Comparison of ENCODE assay signal across 14 cellular contexts in genomic region chr14:52075371-52075770, GRCh38. TPM values are rescaled to one million over a fixed set of nuclear protein-coding genes. Genes with fewer than 3 reads are reported as not detected.
A peak's percentile ranks its signal among the peaks of the same experiment; 100 is the strongest.
DNase-seq lines count a peak whose midpoint lies in the region; ATAC-seq and TF ChIP-seq lines count a peak whose summit lies in the region.
"Had no signal": no experiment of that assay in that cellular context is flagged by ENCODE, and none has a peak within 500 bp of the region (broad histone marks: within the 10 kb centered on the region; RNA-seq: fewer than 3 reads in every experiment).

No MANE protein-coding gene starts in this region.

- peak overlapping the region; percentile 93 for H3K18ac ChIP-seq in IMR-90 (ENCODE audit: low read depth, low read length)

- H3K79me1 ChIP-seq in IMR-90 (ENCODE audit: low read depth in 1 of 2, low read length in 2 of 2): peaks cover 6 to 45% of the 10 kb centered on the region in 2 experiments; a peak in 3 of 4 replicates

- ATAC-seq in IMR-90 (ENCODE audit: low read depth) (no peak), GM18870 (IDR thresholded peaks at IDR 0.05; ENCODE audit: unreplicated experiment) (no peak), GM21723 (IDR thresholded peaks at IDR 0.05; ENCODE audit: unreplicated experiment) (no peak)
- ATAC-seq: A549; CD8-positive, alpha-beta T cell had no signal

- BruUV-seq in IMR-90 (replicated peaks; lab: Mats Ljungman, UMichigan): no TSS peak

- WGBS in IMR-90 (ENCODE audit: extremely low coverage in 2 of 2, insufficient read length in 1 of 2), 2 experiments: 100% methylated on average over 1 of the region's 4 CpGs; no CpG with 5 or more reads in 1 of the 2 experiments
- WGBS in esophagus muscularis mucosa: 97% methylated on average over 4 of the region's 4 CpGs

- H2AK5ac ChIP-seq in IMR-90 (ENCODE audit: low read depth, low read length): peak overlapping the region; percentile 88

- H3K36me3 ChIP-seq in ACC112 (ENCODE audit: insufficient read depth, low read length): no peaks in the 10 kb centered on the region
- H3K36me3 ChIP-seq in IMR-90 (ENCODE audit: control insufficient read depth, insufficient read depth, low read length): no peaks in the 10 kb centered on the region
- H3K36me3 ChIP-seq in esophagus muscularis mucosa: no peaks in the 10 kb centered on the region
- no peaks in the 10 kb centered on the region for H3K36me3 ChIP-seq in osteoblast (ENCODE audit: insufficient read depth, low read length)

- peak overlapping the region; percentile 95 for H2BK120ac ChIP-seq in IMR-90 (ENCODE audit: low read depth, low read length)

- dilution Hi-C loops in IMR-90 (cut with HindIII; ENCODE audit: low sequenced_read_pairs, unreplicated experiment): no loop called here

- H3K4me3 Mint-ChIP-seq in immature natural killer cell: no peak overlapping the region
- H3K4me3 Mint-ChIP-seq: CD8-positive, alpha-beta T cell; H9 had no signal

- in situ Hi-C loops in IMR-90 (cut with MboI; ENCODE audit: low sequenced_read_pairs): no loop called here

- peak overlapping the region; percentile 75 for H2BK5ac ChIP-seq in IMR-90 (ENCODE audit: low read depth, low read length, poor library complexity, severe bottlenecking)

- peaks cover 32% of the 10 kb centered on the region for H3K9me1 ChIP-seq in IMR-90 (ENCODE audit: insufficient read depth, low read length)

- CTCF ChIA-PET in IMR-90 (lab: Yijun Ruan, JAX): no interaction called here

- no peaks in the 10 kb centered on the region for H3K9me3 Mint-ChIP-seq in immature natural killer cell
- H3K9me3 Mint-ChIP-seq: CD8-positive, alpha-beta T cell; H9 had no signal

- H3K23ac ChIP-seq in IMR-90 (ENCODE audit: low read depth, low read length): peak overlapping the region; percentile 58; the same call in 1 of the 2 replicates

- peak overlapping the region; percentile 79 for H4K91ac ChIP-seq in IMR-90 (ENCODE audit: insufficient read depth, low read depth, low read length)

- no peak overlapping the region for H3K27ac Mint-ChIP-seq in immature natural killer cell
- H3K27ac Mint-ChIP-seq: CD8-positive, alpha-beta T cell; H9 had no signal

- peak overlapping the region; percentile 84 for H2BK20ac ChIP-seq in IMR-90 (ENCODE audit: low read depth, low read length)

- H3K14ac ChIP-seq in IMR-90 (replicated peaks; ENCODE audit: low read depth, low read length): peak overlapping the region; percentile 79

- no peak for TF ChIP-seq EP300 in esophagus muscularis mucosa (IDR thresholded peaks at IDR 0.05)

- H3K9me3 ChIP-seq in IMR-90 (ENCODE audit: control insufficient read depth, insufficient read depth, low read length) (no peaks in the 10 kb centered on the region), esophagus muscularis mucosa (no peaks in the 10 kb centered on the region), osteoblast (ENCODE audit: low read depth, low read length) (no peaks in the 10 kb centered on the region)
- H3K9me3 ChIP-seq: A549 had no signal

- TF ChIP-seq CTCF in IMR-90 (conservative IDR thresholded peaks at IDR 0.05; ENCODE audit: low read depth, low read length) (no peak), esophagus muscularis mucosa (IDR thresholded peaks at IDR 0.05) (no peak), osteoblast (IDR thresholded peaks at IDR 0.05; ENCODE audit: extremely low read depth, low read depth, low read length) (no peak)

- H3K79me2 ChIP-seq in ACC112 (ENCODE audit: control insufficient read depth, insufficient read depth, low read length, unreplicated experiment) (no peaks in the 10 kb centered on the region), osteoblast (ENCODE audit: insufficient read depth, low read length) (no peaks in the 10 kb centered on the region)

- H4K5ac ChIP-seq in IMR-90 (ENCODE audit: low read depth, low read length): peak overlapping the region; percentile 25; the same call in 1 of the 2 replicates

- TF ChIP-seq POLR2A in IMR-90 (IDR thresholded peaks at IDR 0.05; ENCODE audit: low read depth, low read length) (no peak), esophagus muscularis mucosa (IDR thresholded peaks at IDR 0.05; ENCODE audit: low read depth) (no peak)

- no peaks in the 10 kb centered on the region for H3K27me3 ChIP-seq in ACC112 (ENCODE audit: insufficient read depth, low read length)
- no peaks in the 10 kb centered on the region for H3K27me3 ChIP-seq in IMR-90 (ENCODE audit: control insufficient read depth, insufficient read depth, low read length)
- H3K27me3 ChIP-seq in esophagus muscularis mucosa: no peaks in the 10 kb centered on the region
- H3K27me3 ChIP-seq in osteoblast (ENCODE audit: insufficient read depth, low read length): no peaks in the 10 kb centered on the region

- H4K8ac ChIP-seq in IMR-90 (ENCODE audit: low read depth in 2 of 2, low read length in 2 of 2): peak overlapping the region; percentile 16 to 71; a peak in 3 of 4 replicates

- peak overlapping the region; percentile 99 for H3K27ac ChIP-seq in ACC112 (ENCODE audit: low read depth, low read length)
- peak overlapping the region; percentile 4; the same call in 1 of the 2 replicates for H3K27ac ChIP-seq in IMR-90 (ENCODE audit: insufficient read depth, low read length)
- H3K27ac ChIP-seq in esophagus muscularis mucosa (replicated peaks in 1 of 4): no peak overlapping the region
- peak overlapping the region; percentile 96 for H3K27ac ChIP-seq in osteoblast (ENCODE audit: low read depth, low read length)
- H3K27ac ChIP-seq: 22Rv1, A549 had no signal

- H3K4me1 ChIP-seq in ACC112 (ENCODE audit: control insufficient read depth, insufficient read depth, low read length, unreplicated experiment) (peaks cover 94% of the 10 kb centered on the region), IMR-90 (ENCODE audit: control insufficient read depth, insufficient read depth, low read length) (peaks cover 43% of the 10 kb centered on the region), esophagus muscularis mucosa (peaks cover 0 to 15% (median 12%) of the 10 kb centered on the region in 4 donors), osteoblast (ENCODE audit: insufficient read depth, low read length) (peaks cover 83% of the 10 kb centered on the region)

- TF ChIP-seq RAD21 in IMR-90 (IDR thresholded peaks at IDR 0.05; ENCODE audit: low read length): no peak

- no peak overlapping the region for H3K4me2 ChIP-seq in IMR-90 (ENCODE audit: low read depth, low read length)
- no peak overlapping the region for H3K4me2 ChIP-seq in osteoblast (ENCODE audit: insufficient read depth, low read length)
- H3K4me2 ChIP-seq: A549; BLaER1 treated with 17β-estradiol and CSF1 and Interleukin-3, amounts not matched to agents 10 nM and 100 nM had no signal

- no peak overlapping the region for H3K4me3 ChIP-seq in ACC112 (ENCODE audit: low read depth, low read length)
- no peak overlapping the region for H3K4me3 ChIP-seq in IMR-90 (ENCODE audit: insufficient read depth, low read depth, low read length)
- H3K4me3 ChIP-seq in esophagus muscularis mucosa: no peak overlapping the region
- no peak overlapping the region for H3K4me3 ChIP-seq in osteoblast (ENCODE audit: insufficient read depth, low read length)
- H3K4me3 ChIP-seq: A549 had no signal

- H2AFZ ChIP-seq in ACC112 (ENCODE audit: low read length, unreplicated experiment) (no peak overlapping the region), IMR-90 (replicated peaks; ENCODE audit: low read length, poor library complexity) (peak overlapping the region; percentile 19), osteoblast (ENCODE audit: low read length) (no peak overlapping the region)

- peak overlapping the region; percentile 88 for H3K4ac ChIP-seq in IMR-90 (ENCODE audit: low read depth, low read length)

- H3K56ac ChIP-seq in IMR-90 (ENCODE audit: extremely low read depth, insufficient read depth, low read length): no peak overlapping the region

- peaks cover 0 to 2% of the 10 kb centered on the region in 2 donors for H3K4me1 Mint-ChIP-seq in immature natural killer cell

- intact Hi-C loops in IMR-90 (cut with micrococcal nuclease): no loop called here
- intact Hi-C loops in esophagus muscularis mucosa (cut with DNase I): no loop called here

- no peaks in the 10 kb centered on the region for H3K36me3 Mint-ChIP-seq in immature natural killer cell
- H3K36me3 Mint-ChIP-seq: CD8-positive, alpha-beta T cell had no signal

- 0 out of 2 replicates have a peak overlapping the region, but pooled peaks have one; percentile 12 for H3K9ac ChIP-seq in IMR-90 (ENCODE audit: low read depth, low read length)
- H3K9ac ChIP-seq: BLaER1 treated with 17β-estradiol and CSF1 and Interleukin-3, amounts not matched to agents 10 nM and 100 nM had no signal

- POLR2A ChIA-PET in IMR-90 (lab: Charles Lee; ENCODE audit: unreplicated experiment): no interaction called here

- peaks cover 0 to 15% (median 5%) of the 10 kb centered on the region in 3 donors for H3K27me3 Mint-ChIP-seq in immature natural killer cell (ENCODE audit: low read depth in 3 of 3)

- peak overlapping the region; percentile 93 for H2BK15ac ChIP-seq in IMR-90 (ENCODE audit: low read depth, low read length)

- no peaks in the 10 kb centered on the region for H4K20me1 ChIP-seq in IMR-90 (ENCODE audit: insufficient read depth, low read length)
- no peaks in the 10 kb centered on the region for H4K20me1 ChIP-seq in osteoblast (ENCODE audit: insufficient read depth, low read length)
- H4K20me1 ChIP-seq: BLaER1 treated with 17β-estradiol and CSF1 and Interleukin-3, amounts not matched to agents 10 nM and 100 nM had no signal

- DNase-seq in IMR-90: no peak
- DNase-seq in esophagus muscularis mucosa (ENCODE audit: extremely low spot score): peak; percentile 90
- DNase-seq in osteoblast (ENCODE audit: insufficient read length, low spot score, missing footprints): no peak
- no peak for DNase-seq in immature natural killer cell
- no peak for DNase-seq in NCI-H1417 treated with DMSO at 0.1 percent for 48 hours (lab: John Stamatoyannopoulos, UW)
- DNase-seq: CD8-positive, alpha-beta T cell; DMS 273 treated with DMSO at 0.1 percent for 48 hours; H9 had no signal

- peak overlapping the region; percentile 50 for H2AK9ac ChIP-seq in IMR-90 (replicated peaks; ENCODE audit: low read depth, low read length, poor library complexity)

TF ChIP-seq in IMR-90, 13 proteins besides CTCF, POLR2A, EP300 and RAD21 (continues in another document):
- no peak for TF ChIP-seq MAZ (IDR thresholded peaks at IDR 0.05; ENCODE audit: borderline replicate concordance, low read depth, low read length)
- no peak for TF ChIP-seq BHLHE40 (IDR thresholded peaks at IDR 0.05; ENCODE audit: low read depth, low read length)

RNA-seq across cellular contexts. Expression of gene NID2, which starts 6.5 kb away (rescaled TPM):
- total RNA-seq in IMR-90 (2012; rRNA removed) (101 and 102 TPM in 2 replicates), esophagus muscularis mucosa (10 to 100 TPM; 40.4 to 77.2 (median 57.5) TPM), osteoblast (138 and 141 TPM in 2 replicates)
- polyA plus RNA-seq in IMR-90 (2012; rRNA removed) (278 and 303 TPM in 2 replicates), immature natural killer cell (under 1 TPM; 0.31 to 0.95 (median 0.35) TPM)
- polyA plus RNA-seq in IMR-90 (2012; cell fraction: cytosol; rRNA removed): 237 and 279 TPM in 2 replicates
- polyA plus RNA-seq in IMR-90 (2012; cell fraction: nucleus; rRNA removed; ENCODE audit: low replicate concordance): 363 and 859 TPM in 2 replicates
- total RNA-seq: CD8-positive, alpha-beta T cell had no signal

Comparison
In these comparisons a context has a peak if more than half of its experiments do, and no peak if none do; other contexts are left out.
1. H3K27ac ChIP-seq: peak in ACC112 (single experiment), IMR-90 (single experiment) and osteoblast (single experiment); none in esophagus muscularis mucosa (0 of 4).